11 cellular contexts compared by ENCODE assay signal in genomic region chr1:220013497-220013896, GRCh38. TPM values are rescaled to one million over a fixed set of nuclear protein-coding genes. Genes with fewer than 3 reads are reported as not detected.
DNase-seq lines count a peak whose midpoint lies in the region; ATAC-seq, FAIRE-seq and TF ChIP-seq lines count a peak whose summit lies in the region.
"Had no signal": no experiment of that assay in that cellular context is flagged by ENCODE, and none has a peak within 500 bp of the region (broad histone marks: within the 10 kb centered on the region; RNA-seq: fewer than 3 reads in every experiment).

No MANE protein-coding gene starts in this region.

- no peaks in the 10 kb centered on the region for H3K9me3 ChIP-seq in right lobe of liver

- H3K4me3 ChIP-seq in foreskin fibroblast (ENCODE audit: low read depth in 1 of 2, low read length in 2 of 2) (no peak overlapping the region), right lobe of liver (no peak overlapping the region)

- H3K27ac ChIP-seq in right lobe of liver, result no peak overlapping the region

- H3K27ac Mint-ChIP-seq in immature natural killer cell, result peak overlapping the region in 1 of 6 donors; percentile 19
- H3K27ac Mint-ChIP-seq: activated naive CD4-positive, alpha-beta T cell treated with anti-CD3 and anti-CD28 coated beads, Interleukin-2, amount 10 ng/mL, durations not matched to agents 7 days and 5 days had no signal

- H3K27me3 Mint-ChIP-seq in immature natural killer cell (ENCODE audit: low read depth in 3 of 3), result no peaks in the 10 kb centered on the region
- H3K27me3 Mint-ChIP-seq: activated naive CD4-positive, alpha-beta T cell treated with anti-CD3 and anti-CD28 coated beads, Interleukin-2, amount 10 ng/mL, durations not matched to agents 7 days and 5 days had no signal

- peaks cover 2 to 17% of the 10 kb centered on the region in 2 donors for H3K4me1 Mint-ChIP-seq in immature natural killer cell

- 74% methylated on average over 3 of the region's 3 CpGs for WGBS in right lobe of liver (ENCODE audit: insufficient coverage, low coverage, low lambda C conversion rate, missing lambda C conversion rate)

- FAIRE-seq in GM12891 (lab: Jason Lieb, UNC), result no peak

- H3K4me3 Mint-ChIP-seq in immature natural killer cell, result no peak overlapping the region
- H3K4me3 Mint-ChIP-seq: activated naive CD4-positive, alpha-beta T cell treated with anti-CD3 and anti-CD28 coated beads, Interleukin-2, amount 10 ng/mL, durations not matched to agents 7 days and 5 days had no signal

- H3K36me3 Mint-ChIP-seq in immature natural killer cell, result peaks cover 22 to 31% (median 28%) of the 10 kb centered on the region in 3 donors

- no peaks in the 10 kb centered on the region for H3K9me3 Mint-ChIP-seq in immature natural killer cell
- H3K9me3 Mint-ChIP-seq: activated naive CD4-positive, alpha-beta T cell treated with anti-CD3 and anti-CD28 coated beads, Interleukin-2, amount 10 ng/mL, durations not matched to agents 7 days and 5 days had no signal

- no peaks in the 10 kb centered on the region for H3K27me3 ChIP-seq in right lobe of liver

- DNase-seq in foreskin fibroblast (peak; percentile 20 to 41), right lobe of liver (no peak), activated gamma-delta T cell treated with Interleukin-2 at 50 U/mL for 16 hours (no peak), GM12891 (ENCODE audit: insufficient read length, low spot score) (no peak), immature natural killer cell (no peak)
- DNase-seq: activated naive CD4-positive, alpha-beta T cell treated with anti-CD3 and anti-CD28 coated beads, Interleukin-2, amount 10 ng/mL, durations not matched to agents 7 days and 5 days; right cardiac atrium; SHP77 had no signal

- H3K36me3 ChIP-seq in right lobe of liver, result peaks cover 0 to 38% (median 8%) of the 10 kb centered on the region in 4 donors

- no peak for TF ChIP-seq CTCF in foreskin fibroblast (IDR thresholded peaks at IDR 0.05; ENCODE audit: low read depth, low read length)
- no peak for TF ChIP-seq CTCF in right lobe of liver (IDR thresholded peaks at IDR 0.05)

- ATAC-seq in GM18508 (IDR thresholded peaks at IDR 0.05; ENCODE audit: insufficient read depth, unreplicated experiment) (peak; percentile 89), GM21528 (IDR thresholded peaks at IDR 0.05; ENCODE audit: low FRiP score, unreplicated experiment) (peak; percentile 77), HG03521 (IDR thresholded peaks at IDR 0.05; ENCODE audit: unreplicated experiment) (peak; percentile 46), right lobe of liver (no peak)
- ATAC-seq: right cardiac atrium had no signal

- no peaks in the 10 kb centered on the region for H3K4me1 ChIP-seq in right lobe of liver

- TF ChIP-seq POLR2A in right lobe of liver (IDR thresholded peaks at IDR 0.05) (no peak), GM12891 (IDR thresholded peaks at IDR 0.05; ENCODE audit: low read depth, low read length) (no peak)

- intact Hi-C loops in right lobe of liver (cut with DNase I), result no loop called here

TF ChIP-seq in GM12891, 5 proteins besides CTCF, POLR2A, EP300 and RAD21:
- no peak for TF ChIP-seq SPI1 (IDR thresholded peaks at IDR 0.05; ENCODE audit: low read depth, low read length)
- no peak for TF ChIP-seq POLR2AphosphoS5 (IDR thresholded peaks at IDR 0.05; ENCODE audit: low read depth, low read length)
- TF ChIP-seq TAF1 (IDR thresholded peaks at IDR 0.05; ENCODE audit: low read depth, low read length), result no peak
- TF ChIP-seq PAX5 (IDR thresholded peaks at IDR 0.05; ENCODE audit: insufficient read depth, low read length, severe bottlenecking), result no peak
- no peak for TF ChIP-seq POU2F2 (IDR thresholded peaks at IDR 0.05; ENCODE audit: low read depth, low read length)
TF ChIP-seq in GM12891: peak in this region for 0.

RNA-seq across cellular contexts. Expression of gene EPRS1, which starts 32.8 kb away (rescaled TPM):
- 10 to 100 TPM; 30.2 to 45.1 (median 36.8) TPM for total RNA-seq in right lobe of liver
- 65.6 TPM for polyA plus RNA-seq in GM12891 (2012; ENCODE audit: low read depth, missing spikeins)
- polyA plus RNA-seq in immature natural killer cell, result 10 to 100 TPM; 36.1 to 51.8 (median 39.6) TPM

Comparison
In these comparisons a context has a peak if more than half of its experiments do, and no peak if none do; other contexts are left out.
1. ATAC-seq: peak in GM18508 (single experiment), GM21528 (single experiment) and HG03521 (single experiment); none in right lobe of liver (0 of 4).
2. DNase-seq: peak in foreskin fibroblast (2 of 2); none in right lobe of liver (0 of 3), activated gamma-delta T cell treated with Interleukin-2 at 50 U/mL for 16 hours (single experiment), GM12891 (single experiment) and immature natural killer cell (0 of 3).